28 cellular contexts compared by ENCODE assay signal in genomic region chr11:71456831-71457230, GRCh38.
"Had no signal": no experiment of that assay in that cellular context is flagged by ENCODE, and none has a peak within 500 bp of the region (broad histone marks: within the 10 kb centered on the region; RNA-seq: fewer than 3 reads in every experiment).

No MANE protein-coding gene starts in this region.

- H3K27me3 Mint-ChIP-seq: activated CD4-positive, alpha-beta memory T cell treated with anti-CD3 and anti-CD28 coated beads for 36 hours; activated CD4-positive, alpha-beta T cell treated with anti-CD3 and anti-CD28 coated beads, Interleukin-2, amount 10 ng/mL, durations not matched to agents 24 days and 14 days; activated naive CD8-positive, alpha-beta T cell treated with anti-CD3 and anti-CD28 coated beads for 36 hours; activated T-cell treated with anti-CD3 and anti-CD28 coated beads, Interleukin-2, amount 50 U/mL, for 24 hours; brain; effector memory CD8-positive, alpha-beta T cell; stimulated activated naive CD8-positive, alpha-beta T cell treated with anti-CD3 and anti-CD28 coated beads, Interleukin-15, Interleukin-2, amounts not matched to agents 100 ng/mL and 50 ng/mL, for 24 hours; type B pancreatic cell had no signal

- H3K9me3 ChIP-seq: ascending aorta, gastrocnemius medialis, pancreas, psoas muscle, thoracic aorta, uterus had no signal

- H3K27ac ChIP-seq: ascending aorta, cardiac muscle cell, gastrocnemius medialis, pancreas, psoas muscle, thoracic aorta, uterus had no signal

- H3K27ac Mint-ChIP-seq: activated CD4-positive, alpha-beta memory T cell treated with anti-CD3 and anti-CD28 coated beads for 36 hours; activated CD4-positive, alpha-beta T cell treated with anti-CD3 and anti-CD28 coated beads, Interleukin-2, amount 10 ng/mL, durations not matched to agents 24 days and 14 days; activated naive CD8-positive, alpha-beta T cell treated with anti-CD3 and anti-CD28 coated beads for 36 hours; activated T-cell treated with anti-CD3 and anti-CD28 coated beads, Interleukin-2, amount 50 U/mL, for 24 hours; brain; stimulated activated naive CD8-positive, alpha-beta T cell treated with anti-CD3 and anti-CD28 coated beads, Interleukin-15, Interleukin-2, amounts not matched to agents 100 ng/mL and 50 ng/mL, for 24 hours; type B pancreatic cell had no signal

- H3K4me3 ChIP-seq: ascending aorta, cardiac muscle cell, gastrocnemius medialis, pancreas, psoas muscle, thoracic aorta, uterus had no signal

- DNase-seq: activated CD4-positive, alpha-beta memory T cell treated with anti-CD3 and anti-CD28 coated beads for 36 hours; activated CD4-positive, alpha-beta T cell treated with anti-CD3 and anti-CD28 coated beads, Interleukin-2, amount 10 ng/mL, durations not matched to agents 24 days and 14 days; activated CD4-positive, CD25-positive, alpha-beta regulatory T cell treated with anti-CD3 and anti-CD28 coated beads, Interleukin-2, amount 50 U/mL, for 72 hours; activated CD8-positive, alpha-beta memory T cell treated with anti-CD3 and anti-CD28 coated beads, Interleukin-2, amount 50 U/mL, for 4 hours; activated naive CD4-positive, alpha-beta T cell; activated naive CD8-positive, alpha-beta T cell treated with anti-CD3 and anti-CD28 coated beads for 36 hours; activated T-cell treated with anti-CD3 and anti-CD28 coated beads, Interleukin-2, amount 50 U/mL, for 24 hours; cortex of kidney; effector memory CD8-positive, alpha-beta T cell; erythroblast; gastrocnemius medialis; hypothalamus; immature natural killer cell; nucleus accumbens; stimulated activated CD4-positive, alpha-beta T cell treated with anti-CD3 and anti-CD28 coated beads, Interleukin-2, amount 100 ng/mL, for 48 hours; T-helper 2 cell; uterus had no signal

- H3K27me3 ChIP-seq: ascending aorta, cardiac muscle cell, gastrocnemius medialis, pancreas, uterus had no signal

- H3K9me3 Mint-ChIP-seq: activated CD4-positive, alpha-beta memory T cell treated with anti-CD3 and anti-CD28 coated beads for 36 hours; activated CD4-positive, alpha-beta T cell treated with anti-CD3 and anti-CD28 coated beads, Interleukin-2, amount 10 ng/mL, durations not matched to agents 24 days and 14 days; activated naive CD8-positive, alpha-beta T cell treated with anti-CD3 and anti-CD28 coated beads for 36 hours; activated T-cell treated with anti-CD3 and anti-CD28 coated beads, Interleukin-2, amount 50 U/mL, for 24 hours; brain; effector memory CD8-positive, alpha-beta T cell; immature natural killer cell; neural crest cell; stimulated activated naive CD8-positive, alpha-beta T cell treated with anti-CD3 and anti-CD28 coated beads, Interleukin-15, Interleukin-2, amounts not matched to agents 100 ng/mL and 50 ng/mL, for 24 hours; type B pancreatic cell had no signal

- H3K36me3 ChIP-seq: uterus had no signal

- H3K4me3 Mint-ChIP-seq: activated CD4-positive, alpha-beta memory T cell treated with anti-CD3 and anti-CD28 coated beads for 36 hours; activated CD4-positive, alpha-beta T cell treated with anti-CD3 and anti-CD28 coated beads, Interleukin-2, amount 10 ng/mL, durations not matched to agents 24 days and 14 days; activated naive CD8-positive, alpha-beta T cell treated with anti-CD3 and anti-CD28 coated beads for 36 hours; activated T-cell treated with anti-CD3 and anti-CD28 coated beads, Interleukin-2, amount 50 U/mL, for 24 hours; effector memory CD8-positive, alpha-beta T cell; stimulated activated naive CD8-positive, alpha-beta T cell treated with anti-CD3 and anti-CD28 coated beads, Interleukin-15, Interleukin-2, amounts not matched to agents 100 ng/mL and 50 ng/mL, for 24 hours had no signal

- ATAC-seq: effector memory CD8-positive, alpha-beta T cell; gastrocnemius medialis; left lobe of liver; pancreas; psoas muscle; SK-N-SH treated with all-trans-retinoic acid at 6 μM for 48 hours had no signal

- H3K4me1 ChIP-seq: uterus had no signal
